8 cellular contexts compared by ENCODE assay signal in the genomic region with DNA sequence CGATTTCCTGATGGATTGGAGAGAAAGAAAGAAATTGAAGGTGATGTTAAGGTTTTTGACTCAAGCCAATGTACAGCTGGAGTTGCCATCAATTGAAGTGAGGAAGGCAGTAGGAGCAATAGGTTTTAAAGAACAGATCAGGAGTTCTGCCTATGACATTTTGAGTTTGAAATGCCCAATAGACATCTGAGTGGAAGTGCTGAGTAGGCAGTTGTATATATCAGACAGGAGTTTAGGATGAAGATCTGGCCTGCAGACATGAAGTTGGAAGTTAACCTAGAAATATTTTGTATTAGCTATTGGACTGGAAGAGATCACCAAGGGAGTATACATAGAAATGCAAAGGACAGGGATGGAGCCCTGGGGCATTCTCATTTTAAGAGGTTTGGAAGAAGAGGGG.
"Had no signal": no experiment of that assay in that cellular context is flagged by ENCODE, and none has a peak within 500 bp of the region (broad histone marks: within the 10 kb centered on the region; RNA-seq: fewer than 3 reads in every experiment).

No MANE protein-coding gene starts in this region.

- H3K4me2 ChIP-seq: GM23338 had no signal

- H3K4me3 ChIP-seq: GM23338 had no signal

- DNase-seq: H9, HCEC 1CT, Kasumi-1, KG1 had no signal

- H2AFZ ChIP-seq: GM23338 had no signal

- FAIRE-seq: H1, H54 had no signal

- ATAC-seq: GM23338 had no signal

- H3K27ac ChIP-seq: HL-60 had no signal
